ENCODE assay signal across 8 cellular contexts in the genomic region with DNA sequence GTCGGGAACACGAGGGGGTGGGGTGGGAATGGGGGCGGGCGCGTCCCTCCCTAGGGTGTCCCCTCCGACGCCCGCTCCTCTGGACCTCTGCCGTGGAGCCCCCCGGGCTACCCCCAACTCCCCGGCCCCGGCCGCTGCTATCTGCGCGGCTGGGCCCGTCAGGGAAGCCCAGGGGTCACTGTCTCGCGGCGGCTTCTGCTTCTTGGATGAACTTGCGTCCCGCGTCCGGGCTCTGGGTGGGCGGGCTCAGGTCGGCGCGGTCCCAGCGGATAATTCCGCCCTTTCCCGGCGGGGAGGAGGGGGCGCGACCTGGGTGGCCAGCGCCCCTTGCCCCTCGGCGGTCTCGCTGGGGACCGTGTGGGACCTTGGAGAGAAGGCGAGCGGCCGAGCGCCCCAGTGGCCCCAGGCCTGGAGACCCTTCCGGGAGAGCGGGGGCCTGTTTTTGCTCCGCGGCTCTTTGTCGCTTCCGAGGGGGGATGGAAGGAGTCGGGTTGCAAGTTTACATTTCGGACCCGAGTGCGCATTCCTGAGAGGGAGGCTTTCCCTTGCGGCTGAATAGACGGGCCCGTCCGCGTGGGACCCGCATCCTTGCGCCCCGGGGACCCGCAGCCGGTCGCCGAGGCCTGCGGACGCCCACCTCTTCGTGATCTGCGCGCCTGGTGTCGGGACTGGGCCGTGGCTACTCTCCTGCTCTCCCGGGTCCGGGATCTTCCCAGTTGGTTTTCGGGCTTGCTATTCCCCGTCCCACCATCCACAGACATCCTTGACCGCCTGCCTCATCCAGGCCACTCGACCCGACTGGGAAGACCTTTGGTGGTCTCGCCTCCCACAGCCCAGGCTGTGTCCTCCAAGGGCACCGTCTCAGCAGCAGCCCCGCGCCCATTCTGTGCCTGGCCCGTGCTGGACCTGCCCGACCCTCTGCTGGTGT. TPM values are rescaled to one million over a fixed set of nuclear protein-coding genes. Genes with fewer than 3 reads are reported as not detected.
DNase-seq lines count a peak whose midpoint lies in the region; ATAC-seq, FAIRE-seq and TF ChIP-seq lines count a peak whose summit lies in the region.

No MANE protein-coding gene starts in this region.

- no peaks in the 10 kb centered on the region for H3K9me3 ChIP-seq in HEK293 (ENCODE audit: control insufficient read depth, insufficient read depth, low read depth, low read length)
- H3K9me3 ChIP-seq in iPS-20b (ENCODE audit: insufficient read depth, low read depth, low read length): no peaks in the 10 kb centered on the region
- H3K9me3 ChIP-seq in small intestine (ENCODE audit: control insufficient read depth, low read depth): no peaks in the 10 kb centered on the region

- 20 to 25% (median 24%) methylated on average over 52 to 84 of the region's 84 CpGs for WGBS in small intestine, 3 donors

- peak overlapping the region; percentile 67 for H3K4me3 ChIP-seq in HEK293 (ENCODE audit: low read depth, low read length)
- H3K4me3 ChIP-seq in astrocyte of the cerebellum (ENCODE audit: low read depth, low read length): peak overlapping the region; percentile 72
- H3K4me3 ChIP-seq in iPS-20b (ENCODE audit: low read length): peak overlapping the region; percentile 74
- peak overlapping the region; percentile 78 to 83 for H3K4me3 ChIP-seq in small intestine (ENCODE audit: low read depth in 1 of 2, low read length in 2 of 2)

- CTCF ChIA-PET in HEK293 (lab: Yijun Ruan, JAX): interaction anchor here (1.2 kb wide), 1 partner anchor 63 kb away, joined by 4 read pairs; no protein-coding TSS in a partner anchor

- H3K27me3 ChIP-seq in iPS-20b (ENCODE audit: insufficient read depth, low read length): no peaks in the 10 kb centered on the region; the same call in 1 of the 2 replicates
- no peaks in the 10 kb centered on the region for H3K27me3 ChIP-seq in small intestine (ENCODE audit: control insufficient read depth in 2 of 2, insufficient read depth in 2 of 2, low read length in 2 of 2)

- H3K9ac ChIP-seq in iPS-20b (ENCODE audit: low read depth, low read length): peak overlapping the region; percentile 69; the same call in 1 of the 2 replicates

- no peak for FAIRE-seq in small intestine (lab: Jason Lieb, UNC)

- TF ChIP-seq CTCF in HEK293 (tag by site-specific recombination; IDR thresholded peaks at IDR 0.05) (no peak), astrocyte of the cerebellum (IDR thresholded peaks at IDR 0.05; ENCODE audit: low read depth, low read length, missing control alignments) (no peak), GM13977 (IDR thresholded peaks at IDR 0.05; ENCODE audit: extremely low read depth, insufficient read depth, missing control alignments) (no peak)

- in situ Hi-C loops in astrocyte of the cerebellum (cut with HindIII; ENCODE audit: low sequenced_read_pairs) (no loop called here), GM13977 (cut with MboI; ENCODE audit: low pct_unique_long_range_greater_than_20kb, low sequenced_read_pairs, unreplicated experiment) (no loop called here)

- H3K27ac ChIP-seq in HEK293 (ENCODE audit: extremely low read depth, low read depth, low read length) (peak overlapping the region; percentile 49; the same call in 1 of the 2 replicates), iPS-20b (ENCODE audit: low read length) (no peak overlapping the region), small intestine (ENCODE audit: low read depth in 1 of 2, low read length in 1 of 2) (peak overlapping the region; percentile 9 to 86)

- H3K4me1 ChIP-seq in HEK293 (ENCODE audit: control insufficient read depth, insufficient read depth, low read length): peaks cover 4% of the 10 kb centered on the region; the same call in 1 of the 2 replicates
- peaks cover 9% of the 10 kb centered on the region; the same call in 1 of the 2 replicates for H3K4me1 ChIP-seq in iPS-20b (ENCODE audit: insufficient read depth, low read length)
- H3K4me1 ChIP-seq in small intestine (ENCODE audit: control insufficient read depth in 2 of 2, insufficient read depth in 1 of 2, low read depth in 1 of 2, low read length in 1 of 2): peaks cover 0 to 3% of the 10 kb centered on the region in 2 donors

- peaks cover 0 to 8% of the 10 kb centered on the region in 2 experiments; a peak in 1 of 3 replicates for H3K36me3 ChIP-seq in HEK293 (ENCODE audit: control insufficient read depth in 2 of 2, insufficient read depth in 1 of 2, low read length in 2 of 2)
- H3K36me3 ChIP-seq in iPS-20b (ENCODE audit: insufficient read depth, low read depth, low read length): peaks cover 21% of the 10 kb centered on the region; the same call in 1 of the 2 replicates
- H3K36me3 ChIP-seq in small intestine (ENCODE audit: control insufficient read depth in 2 of 2, insufficient read depth in 2 of 2, low read length in 2 of 2): no peaks in the 10 kb centered on the region

- DNase-seq in astrocyte of the cerebellum (ENCODE audit: low read depth) (no peak), small intestine (peak; percentile 25), GM13977 (ENCODE audit: low spot score) (no peak), T-helper 9 cell (no peak)
- DNase-seq in stimulated activated CD4-positive, alpha-beta T cell treated with anti-CD3 and anti-CD28 coated beads, Interleukin-15, amount 100 ng/mL, for 24 hours: no peak

- ATAC-seq in HG02610 (IDR thresholded peaks at IDR 0.05; ENCODE audit: unreplicated experiment): no peak

- POLR2A ChIA-PET in HEK293 (lab: Yijun Ruan, JAX): interaction anchor here (1.0 kb wide), 1 partner anchor 26 kb away, joined by 4 read pairs; no protein-coding TSS in a partner anchor

TF ChIP-seq in HEK293, 187 proteins besides CTCF, POLR2A, EP300 and RAD21 (continues in another document):
- TF ChIP-seq, protein P1, sequence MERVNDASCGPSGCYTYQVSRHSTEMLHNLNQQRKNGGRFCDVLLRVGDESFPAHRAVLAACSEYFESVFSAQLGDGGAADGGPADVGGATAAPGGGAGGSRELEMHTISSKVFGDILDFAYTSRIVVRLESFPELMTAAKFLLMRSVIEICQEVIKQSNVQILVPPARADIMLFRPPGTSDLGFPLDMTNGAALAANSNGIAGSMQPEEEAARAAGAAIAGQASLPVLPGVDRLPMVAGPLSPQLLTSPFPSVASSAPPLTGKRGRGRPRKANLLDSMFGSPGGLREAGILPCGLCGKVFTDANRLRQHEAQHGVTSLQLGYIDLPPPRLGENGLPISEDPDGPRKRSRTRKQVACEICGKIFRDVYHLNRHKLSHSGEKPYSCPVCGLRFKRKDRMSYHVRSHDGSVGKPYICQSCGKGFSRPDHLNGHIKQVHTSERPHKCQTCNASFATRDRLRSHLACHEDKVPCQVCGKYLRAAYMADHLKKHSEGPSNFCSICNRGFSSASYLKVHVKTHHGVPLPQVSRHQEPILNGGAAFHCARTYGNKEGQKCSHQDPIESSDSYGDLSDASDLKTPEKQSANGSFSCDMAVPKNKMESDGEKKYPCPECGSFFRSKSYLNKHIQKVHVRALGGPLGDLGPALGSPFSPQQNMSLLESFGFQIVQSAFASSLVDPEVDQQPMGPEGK (tag by site-specific recombination; IDR thresholded peaks at IDR 0.05): peak; percentile 57
- TF ChIP-seq ZNF266 (tag by site-specific recombination; IDR thresholded peaks at IDR 0.05; ENCODE audit: low read depth): no peak
- TF ChIP-seq KLF8 (tag by site-specific recombination; IDR thresholded peaks at IDR 0.05): peak; percentile 52; the same call in 1 of the 2 replicates
- TF ChIP-seq SETDB1 (IDR thresholded peaks at IDR 0.05; ENCODE audit: insufficient read length, low read length): no peak
- TF ChIP-seq, protein P2, sequence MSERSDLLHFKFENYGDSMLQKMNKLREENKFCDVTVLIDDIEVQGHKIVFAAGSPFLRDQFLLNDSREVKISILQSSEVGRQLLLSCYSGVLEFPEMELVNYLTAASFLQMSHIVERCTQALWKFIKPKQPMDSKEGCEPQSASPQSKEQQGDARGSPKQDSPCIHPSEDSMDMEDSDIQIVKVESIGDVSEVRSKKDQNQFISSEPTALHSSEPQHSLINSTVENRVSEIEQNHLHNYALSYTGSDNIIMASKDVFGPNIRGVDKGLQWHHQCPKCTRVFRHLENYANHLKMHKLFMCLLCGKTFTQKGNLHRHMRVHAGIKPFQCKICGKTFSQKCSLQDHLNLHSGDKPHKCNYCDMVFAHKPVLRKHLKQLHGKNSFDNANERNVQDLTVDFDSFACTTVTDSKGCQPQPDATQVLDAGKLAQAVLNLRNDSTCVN (tag by site-specific recombination; optimal IDR thresholded peaks at IDR 0.05): peak; percentile 77
- TF ChIP-seq ZBTB8A (tag by site-specific recombination; IDR thresholded peaks at IDR 0.05): peak; percentile 76
- peak; percentile 77 for TF ChIP-seq GLIS2 (tag by site-specific recombination; IDR thresholded peaks at IDR 0.05)
- TF ChIP-seq ZNF416 (tag by site-specific recombination; IDR thresholded peaks at IDR 0.05): no peak
- no peak for TF ChIP-seq ZNF660 (tag by site-specific recombination; IDR thresholded peaks at IDR 0.05)
- no peak for TF ChIP-seq PRDM1 (tag by site-specific recombination; IDR thresholded peaks at IDR 0.05)
- 0 out of 2 replicates have a peak, but pooled peaks have one; percentile 19 for TF ChIP-seq ZXDB (tag by site-specific recombination; IDR thresholded peaks at IDR 0.05)
- TF ChIP-seq ZNF114 (tag by site-specific recombination; IDR thresholded peaks at IDR 0.05): no peak
- TF ChIP-seq ZNF341 (tag by site-specific recombination; IDR thresholded peaks at IDR 0.05; ENCODE audit: low read depth): peak; percentile 38; the same call in 1 of the 2 replicates
- peak; percentile 88 for TF ChIP-seq ZNF335 (tag by site-specific recombination; conservative IDR thresholded peaks at IDR 0.05)
- TF ChIP-seq HOXA7 (CRISPR knock-in tag; IDR thresholded peaks at IDR 0.05; ENCODE audit: borderline replicate concordance): no peak
- no peak for TF ChIP-seq ZNF121 (tag by site-specific recombination; IDR thresholded peaks at IDR 0.05)
- TF ChIP-seq ZNF585B (tag by site-specific recombination; IDR thresholded peaks at IDR 0.05): no peak
- TF ChIP-seq ZNF600 (tag by site-specific recombination; IDR thresholded peaks at IDR 0.05): no peak
- TF ChIP-seq SP2 (tag by site-specific recombination; IDR thresholded peaks at IDR 0.05): peak; percentile 68
- TF ChIP-seq ZNF394 (tag by site-specific recombination; IDR thresholded peaks at IDR 0.05; ENCODE audit: borderline replicate concordance): no peak
- TF ChIP-seq GLIS1 (tag by site-specific recombination; IDR thresholded peaks at IDR 0.05): peak; percentile 65
- peak; percentile 58 for TF ChIP-seq KLF1 (tag by site-specific recombination; IDR thresholded peaks at IDR 0.05)
- no peak for TF ChIP-seq ZNF48 (tag by site-specific recombination; IDR thresholded peaks at IDR 0.05)
- no peak for TF ChIP-seq BCL11B (tag by site-specific recombination; IDR thresholded peaks at IDR 0.05; ENCODE audit: low read depth)
- peak; percentile 15; the same call in 1 of the 2 replicates for TF ChIP-seq KLF9 (tag by site-specific recombination; IDR thresholded peaks at IDR 0.05; ENCODE audit: low read depth)

RNA-seq across cellular contexts. Expression of a gene that starts 0.8 kb away (rescaled TPM):
- 10 to 100 TPM; 16.8 to 26.2 (median 18.1) TPM for polyA plus RNA-seq in small intestine
